In genomic region chr3:155007729-155008128, GRCh38 we compare ENCODE assay signal across 24 cellular contexts.
"Had no signal": no experiment of that assay in that cellular context is flagged by ENCODE, and none has a peak within 500 bp of the region (broad histone marks: within the 10 kb centered on the region; RNA-seq: fewer than 3 reads in every experiment).

No MANE protein-coding gene starts in this region.

- H3K4me3 ChIP-seq: coronary artery, gastroesophageal sphincter, heart left ventricle, lower lobe of right lung, spleen, thoracic aorta had no signal

- H3K27ac ChIP-seq: coronary artery, gastroesophageal sphincter, heart left ventricle, lower lobe of right lung, spleen, thoracic aorta had no signal

- ATAC-seq: activated T-helper 17 cell treated with anti-CD3 and anti-CD28 coated beads, Interleukin-2, amount 50 U/mL, for 72 hours; gastroesophageal sphincter; heart left ventricle; left colon; lower lobe of right lung had no signal

- H3K36me3 Mint-ChIP-seq: activated naive CD8-positive, alpha-beta T cell treated with anti-CD3 and anti-CD28 coated beads, Interleukin-2, amount 10 ng/mL, durations not matched to agents 7 days and 5 days; type B pancreatic cell had no signal

- H3K4me1 Mint-ChIP-seq: activated naive CD8-positive, alpha-beta T cell treated with anti-CD3 and anti-CD28 coated beads, Interleukin-2, amount 10 ng/mL, durations not matched to agents 7 days and 5 days; activated T-helper 17 cell treated with anti-CD3 and anti-CD28 coated beads, Interleukin-2, amount 50 U/mL, for 72 hours; neural crest cell had no signal

- H3K9me3 ChIP-seq: gastroesophageal sphincter, lower lobe of right lung, thoracic aorta had no signal

- H3K36me3 ChIP-seq: gastroesophageal sphincter, heart left ventricle, lower lobe of right lung, spleen, thoracic aorta had no signal

- H3K9me3 Mint-ChIP-seq: activated T-cell treated with anti-CD3 and anti-CD28 coated beads, Interleukin-2, amount 50 U/mL, for 24 hours had no signal

- DNase-seq: activated CD4-positive, alpha-beta T cell treated with anti-CD3 and anti-CD28 coated beads for 1 hour; activated CD4-positive, alpha-beta T cell treated with anti-CD3 and anti-CD28 coated beads, Interleukin-2, amount 50 U/mL, for 4 hours; activated CD8-positive, alpha-beta memory T cell treated with anti-CD3 and anti-CD28 coated beads for 24 hours; activated CD8-positive, alpha-beta memory T cell treated with anti-CD3 and anti-CD28 coated beads, Interleukin-2, amount 50 U/mL, for 4 hours; activated naive CD4-positive, alpha-beta T cell treated with anti-CD3 and anti-CD28 coated beads for 36 hours; activated naive CD8-positive, alpha-beta T cell treated with anti-CD3 and anti-CD28 coated beads, Interleukin-2, amount 10 ng/mL, durations not matched to agents 7 days and 5 days; activated T-cell treated with anti-CD3 and anti-CD28 coated beads, Interleukin-2, amount 50 U/mL, for 24 hours; amniotic stem cell; endodermal cell; heart left ventricle; left colon; lower lobe of right lung; naive B cell; posterior cingulate gyrus; spleen; stimulated activated CD4-positive, alpha-beta T cell treated with anti-CD3 and anti-CD28 coated beads, Interleukin-4, amount 100 ng/mL, for 1 hour; stimulated activated naive CD4-positive, alpha-beta T cell treated with Interleukin-2 at 50 U/mL for 16 hours; T-helper 9 cell had no signal

- H3K4me3 Mint-ChIP-seq: activated naive CD4-positive, alpha-beta T cell treated with anti-CD3 and anti-CD28 coated beads for 36 hours; activated naive CD8-positive, alpha-beta T cell treated with anti-CD3 and anti-CD28 coated beads, Interleukin-2, amount 10 ng/mL, durations not matched to agents 7 days and 5 days; activated T-cell treated with anti-CD3 and anti-CD28 coated beads, Interleukin-2, amount 50 U/mL, for 24 hours; activated T-helper 17 cell treated with anti-CD3 and anti-CD28 coated beads, Interleukin-2, amount 50 U/mL, for 72 hours; endodermal cell; naive B cell; neural crest cell; type B pancreatic cell had no signal

- H3K27me3 ChIP-seq: gastroesophageal sphincter, heart left ventricle, spleen had no signal

- H3K27ac Mint-ChIP-seq: activated naive CD4-positive, alpha-beta T cell treated with anti-CD3 and anti-CD28 coated beads for 36 hours; activated naive CD8-positive, alpha-beta T cell treated with anti-CD3 and anti-CD28 coated beads, Interleukin-2, amount 10 ng/mL, durations not matched to agents 7 days and 5 days; activated T-cell treated with anti-CD3 and anti-CD28 coated beads, Interleukin-2, amount 50 U/mL, for 24 hours; activated T-helper 17 cell treated with anti-CD3 and anti-CD28 coated beads, Interleukin-2, amount 50 U/mL, for 72 hours; endodermal cell; type B pancreatic cell had no signal

- H3K27me3 Mint-ChIP-seq: activated T-cell treated with anti-CD3 and anti-CD28 coated beads, Interleukin-2, amount 50 U/mL, for 24 hours; activated T-helper 17 cell treated with anti-CD3 and anti-CD28 coated beads, Interleukin-2, amount 50 U/mL, for 72 hours; naive B cell; type B pancreatic cell had no signal

- H3K4me1 ChIP-seq: gastroesophageal sphincter, heart left ventricle, lower lobe of right lung, spleen had no signal
